ENCODE assay signal across 8 cellular contexts in the genomic region with DNA sequence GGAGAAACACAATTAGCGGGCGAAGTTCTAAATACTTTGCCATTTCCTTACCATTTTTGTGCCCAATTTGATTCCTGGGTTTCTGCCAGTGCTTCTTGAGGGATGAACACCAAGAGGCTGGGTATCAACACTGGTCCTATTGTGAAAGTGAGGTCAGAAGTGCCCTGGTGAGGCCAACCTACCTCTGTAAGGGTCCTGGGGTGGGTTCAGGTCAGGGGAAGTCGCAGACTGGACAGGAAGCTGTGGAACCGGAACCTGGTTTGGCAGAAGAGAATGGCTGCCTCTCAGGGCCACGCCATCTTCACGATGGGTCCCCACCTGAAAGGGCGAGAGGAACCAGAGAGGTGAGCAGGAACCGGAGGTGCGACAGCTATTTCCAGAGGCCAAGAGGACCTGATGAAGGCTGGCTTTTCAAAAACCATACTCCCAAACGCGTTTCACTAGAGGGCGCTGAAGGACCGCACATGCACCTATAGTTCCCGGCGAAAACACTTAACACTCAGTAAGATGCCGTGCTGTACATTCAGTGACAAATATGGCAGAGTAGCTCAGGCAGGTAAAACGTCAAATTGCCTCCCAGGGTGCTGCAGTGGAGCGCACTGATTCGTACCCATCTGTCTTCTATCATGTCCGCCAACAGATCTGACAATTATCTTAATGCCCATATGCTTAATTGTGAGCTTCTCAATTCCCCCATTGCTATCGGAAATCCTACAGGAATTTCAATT.
DNase-seq lines count a peak whose midpoint lies in the region; ATAC-seq, FAIRE-seq and TF ChIP-seq lines count a peak whose summit lies in the region.

No MANE protein-coding gene starts in this region.

- H3K4me1 Mint-ChIP-seq in CD8-positive, alpha-beta T cell (ENCODE audit: low read depth), result peaks cover 2% of the 10 kb centered on the region
- no peaks in the 10 kb centered on the region for H3K4me1 Mint-ChIP-seq in activated CD4-positive, alpha-beta memory T cell treated with anti-CD3 and anti-CD28 coated beads for 36 hours (ENCODE audit: low read depth)

- ATAC-seq in CD8-positive, alpha-beta T cell, result no peak
- ATAC-seq in GM19455 (IDR thresholded peaks at IDR 0.05; ENCODE audit: unreplicated experiment) (peak; percentile 78), HG03520 (IDR thresholded peaks at IDR 0.05; ENCODE audit: unreplicated experiment) (peak; percentile 66), mucosa of descending colon (peak; percentile 88)

- H3K4me3 Mint-ChIP-seq in CD8-positive, alpha-beta T cell, result no peak overlapping the region
- no peak overlapping the region for H3K4me3 Mint-ChIP-seq in activated CD4-positive, alpha-beta memory T cell treated with anti-CD3 and anti-CD28 coated beads for 36 hours

- no peak for TF ChIP-seq POLR2A in endothelial cell of umbilical vein (IDR thresholded peaks at IDR 0.05; ENCODE audit: low read depth, low read length)

- CTCF ChIA-PET in CD8-positive, alpha-beta T cell (lab: Charles Lee), result interaction anchor here (0.8 to 0.9 kb wide), 3 partner anchors 17 to 1342 kb away, joined by 3 to 4 read pairs (median 3); no protein-coding TSS in a partner anchor
- CTCF ChIA-PET in activated CD4-positive, alpha-beta memory T cell treated with anti-CD3 and anti-CD28 coated beads for 36 hours (lab: Charles Lee), result interaction anchor here (0.6 to 2.0 kb wide), 11 partner anchors 12 to 1342 kb away, joined by 3 to 12 read pairs (median 3); no protein-coding TSS in a partner anchor
- CTCF ChIA-PET in endothelial cell of umbilical vein (lab: Charles Lee), result interaction anchor here (0.6 to 3.6 kb wide), 75 partner anchors 8 to 1341 kb away, joined by 3 to 55 read pairs (median 4); no protein-coding TSS in a partner anchor

- no peak overlapping the region for H3K27ac ChIP-seq in CD8-positive, alpha-beta T cell (ENCODE audit: low read depth, low read length)
- peak overlapping the region; percentile 61 for H3K27ac ChIP-seq in endothelial cell of umbilical vein (ENCODE audit: insufficient read depth, low read depth, low read length)

- no peaks in the 10 kb centered on the region for H3K4me1 ChIP-seq in CD8-positive, alpha-beta T cell (ENCODE audit: insufficient read depth, low read length)
- peaks cover 22% of the 10 kb centered on the region for H3K4me1 ChIP-seq in endothelial cell of umbilical vein (ENCODE audit: control insufficient read depth, extremely low read depth, insufficient read depth, low read length)
- H3K4me1 ChIP-seq in mucosa of descending colon (ENCODE audit: low read depth), result peaks cover 4% of the 10 kb centered on the region

- FAIRE-seq in endothelial cell of umbilical vein (lab: Jason Lieb, UNC), result peak; percentile 79

- BruUV-seq in endothelial cell of umbilical vein (replicated peaks; lab: Mats Ljungman, UMichigan), result TSS peak; percentile 21

- H3K9me3 ChIP-seq in CD8-positive, alpha-beta T cell (ENCODE audit: low read length), result no peaks in the 10 kb centered on the region
- no peaks in the 10 kb centered on the region for H3K9me3 ChIP-seq in endothelial cell of umbilical vein (replicated peaks; ENCODE audit: control insufficient read depth, insufficient read depth, low read length)
- H3K9me3 ChIP-seq in mucosa of descending colon, result no peaks in the 10 kb centered on the region

- peak overlapping the region; percentile 20 for H3K9ac ChIP-seq in endothelial cell of umbilical vein (replicated peaks; ENCODE audit: extremely low read depth, insufficient read depth, low read length)

- H3K4me2 ChIP-seq in endothelial cell of umbilical vein (ENCODE audit: insufficient read depth, low read length), result peak overlapping the region; percentile 15

- H3K9me1 ChIP-seq in endothelial cell of umbilical vein (replicated peaks; ENCODE audit: control insufficient read depth, extremely low read depth, insufficient read depth, low read length), result no peaks in the 10 kb centered on the region

- no peak overlapping the region for H3K27ac Mint-ChIP-seq in CD8-positive, alpha-beta T cell
- no peak overlapping the region for H3K27ac Mint-ChIP-seq in activated CD4-positive, alpha-beta memory T cell treated with anti-CD3 and anti-CD28 coated beads for 36 hours

- no peak overlapping the region for H3K4me3 ChIP-seq in CD8-positive, alpha-beta T cell (ENCODE audit: low read depth, low read length)
- H3K4me3 ChIP-seq in endothelial cell of umbilical vein (replicated peaks in 1 of 3; ENCODE audit: insufficient read depth in 1 of 3, low read depth in 1 of 3, low read length in 3 of 3) (no peak overlapping the region), mucosa of descending colon (no peak overlapping the region)

- no peaks in the 10 kb centered on the region for H3K9me3 Mint-ChIP-seq in CD8-positive, alpha-beta T cell
- H3K9me3 Mint-ChIP-seq in activated CD4-positive, alpha-beta memory T cell treated with anti-CD3 and anti-CD28 coated beads for 36 hours, result no peaks in the 10 kb centered on the region

- H3K27me3 Mint-ChIP-seq in CD8-positive, alpha-beta T cell (ENCODE audit: low read depth), result no peaks in the 10 kb centered on the region
- no peaks in the 10 kb centered on the region for H3K27me3 Mint-ChIP-seq in activated CD4-positive, alpha-beta memory T cell treated with anti-CD3 and anti-CD28 coated beads for 36 hours

- peak; percentile 2 to 48 (median 25) for DNase-seq in CD8-positive, alpha-beta T cell
- DNase-seq in NCI-H510A treated with DMSO at 0.1 percent for 48 hours (lab: John Stamatoyannopoulos, UW) (peak; percentile 91), endothelial cell of umbilical vein (ENCODE audit: low read depth, low spot score) (peak; percentile 82), mucosa of descending colon (peak in 2 of 3 donors; percentile 73 to 91)
- peak; percentile 69 for DNase-seq in activated CD4-positive, alpha-beta memory T cell treated with anti-CD3 and anti-CD28 coated beads for 36 hours
- DNase-seq in stimulated activated CD8-positive, alpha-beta memory T cell treated with anti-CD3 and anti-CD28 coated beads, Interleukin-7, amount 100 ng/mL, for 4 hours (ENCODE audit: low read depth in 2 of 2), result peak; percentile 4 to 16

- dilution Hi-C loops in endothelial cell of umbilical vein (cut with MboI; ENCODE audit: extremely low pct_ligation_motif_present, low sequenced_read_pairs), result no loop called here

- no peak overlapping the region for H2AFZ ChIP-seq in endothelial cell of umbilical vein (ENCODE audit: low read depth, low read length)

- H3K79me2 ChIP-seq in endothelial cell of umbilical vein (ENCODE audit: control insufficient read depth, insufficient read depth, low read length), result no peaks in the 10 kb centered on the region

- no peaks in the 10 kb centered on the region for H3K36me3 ChIP-seq in CD8-positive, alpha-beta T cell (ENCODE audit: insufficient read depth, low read length)
- H3K36me3 ChIP-seq in endothelial cell of umbilical vein (ENCODE audit: control insufficient read depth in 2 of 2, extremely low read depth in 1 of 2, insufficient read depth in 2 of 2, low read length in 2 of 2), result peaks cover 19 to 24% of the 10 kb centered on the region in 2 experiments
- H3K36me3 ChIP-seq in mucosa of descending colon (ENCODE audit: low read depth), result no peaks in the 10 kb centered on the region

- peaks cover 2% of the 10 kb centered on the region for H4K20me1 ChIP-seq in endothelial cell of umbilical vein (replicated peaks; ENCODE audit: control insufficient read depth, extremely low read depth, insufficient read depth, low read length)

- intact Hi-C loops in CD8-positive, alpha-beta T cell (cut with DNase I, micrococcal nuclease), result loop anchor here (2.0 to 5.0 kb wide), 2 partner anchors 1342 to 1343 kb away; no protein-coding TSS in a partner anchor
- intact Hi-C loops in activated CD4-positive, alpha-beta memory T cell treated with anti-CD3 and anti-CD28 coated beads for 36 hours (cut with micrococcal nuclease), result loop anchor here (1.0 kb wide), 1 partner anchor 41 kb away; no protein-coding TSS in a partner anchor
- intact Hi-C loops in endothelial cell of umbilical vein (cut with micrococcal nuclease) (loop anchor here (1.0 to 10.0 kb wide), 12 partner anchors 31 to 1342 kb away; a partner anchor contains a TSS), mucosa of descending colon (cut with DNase I, micrococcal nuclease) (loop anchor here (5.0 kb wide), 2 partner anchors 358 to 1353 kb away; no protein-coding TSS in a partner anchor)

- POLR2A ChIA-PET in CD8-positive, alpha-beta T cell (lab: Charles Lee), result interaction anchor here (0.5 kb wide), 1 partner anchor 1996 kb away, joined by 4 read pairs; no protein-coding TSS in a partner anchor
- POLR2A ChIA-PET in activated CD4-positive, alpha-beta memory T cell treated with anti-CD3 and anti-CD28 coated beads for 36 hours (lab: Charles Lee), result no interaction called here
- POLR2A ChIA-PET in endothelial cell of umbilical vein (lab: Charles Lee), result interaction anchor here (0.6 kb wide), 1 partner anchor 11 kb away, joined by 3 read pairs; no protein-coding TSS in a partner anchor

- H3K27me3 ChIP-seq in CD8-positive, alpha-beta T cell (ENCODE audit: insufficient read depth, low read length), result no peaks in the 10 kb centered on the region
- no peaks in the 10 kb centered on the region for H3K27me3 ChIP-seq in endothelial cell of umbilical vein (ENCODE audit: control insufficient read depth in 2 of 2, insufficient read depth in 2 of 2, low read length in 2 of 2)

- peak; percentile 35 for TF ChIP-seq CTCF in CD8-positive, alpha-beta T cell (IDR thresholded peaks at IDR 0.05)
- TF ChIP-seq CTCF in endothelial cell of umbilical vein (IDR thresholded peaks at IDR 0.05; ENCODE audit: extremely low read depth in 1 of 2, insufficient read depth in 1 of 2, low read depth in 1 of 2, low read length in 2 of 2) (peak; percentile 63 to 69), mucosa of descending colon (IDR thresholded peaks at IDR 0.05) (peak; percentile 40)

- H3K36me3 Mint-ChIP-seq in CD8-positive, alpha-beta T cell, result no peaks in the 10 kb centered on the region
- H3K36me3 Mint-ChIP-seq in activated CD4-positive, alpha-beta memory T cell treated with anti-CD3 and anti-CD28 coated beads for 36 hours, result no peaks in the 10 kb centered on the region

TF ChIP-seq in endothelial cell of umbilical vein, 7 proteins besides CTCF, POLR2A, EP300 and RAD21:
- TF ChIP-seq FOS (IDR thresholded peaks at IDR 0.05; ENCODE audit: borderline replicate concordance, insufficient read depth, low read length) (no peak), POLR2AphosphoS5 (IDR thresholded peaks at IDR 0.05; ENCODE audit: insufficient read depth, low read depth, low read length) (no peak), GATA2 (IDR thresholded peaks at IDR 0.05; ENCODE audit: insufficient read depth, insufficient read length, low read depth, low read length) (no peak), MYC (IDR thresholded peaks at IDR 0.05; ENCODE audit: low read depth, low read length) (no peak), JUN (IDR thresholded peaks at IDR 0.05; ENCODE audit: borderline replicate concordance, insufficient read depth, insufficient read length, low read depth) (no peak), EZH2 (IDR thresholded peaks at IDR 0.05; ENCODE audit: borderline replicate concordance, low read depth, low read length, severe bottlenecking) (no peak)
- TF ChIP-seq, protein P1, sequence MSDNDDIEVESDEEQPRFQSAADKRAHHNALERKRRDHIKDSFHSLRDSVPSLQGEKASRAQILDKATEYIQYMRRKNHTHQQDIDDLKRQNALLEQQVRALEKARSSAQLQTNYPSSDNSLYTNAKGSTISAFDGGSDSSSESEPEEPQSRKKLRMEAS (IDR thresholded peaks at IDR 0.05; ENCODE audit: insufficient read depth, insufficient read length), result no peak

Comparison
In these comparisons a context has a peak if more than half of its experiments do, and no peak if none do; other contexts are left out.
1. DNase-seq: peak in every context shown above with its lines; median percentile 91 in NCI-H510A treated with DMSO at 0.1 percent for 48 hours; 82 in endothelial cell of umbilical vein; 82 in mucosa of descending colon; 69 in activated CD4-positive, alpha-beta memory T cell treated with anti-CD3 and anti-CD28 coated beads for 36 hours; 25 in CD8-positive, alpha-beta T cell; 10 in stimulated activated CD8-positive, alpha-beta memory T cell treated with anti-CD3 and anti-CD28 coated beads, Interleukin-7, amount 100 ng/mL, for 4 hours.